ENCODE assay signal across 1 cellular context in genomic region chr17:32341857-32342602, GRCh38.
TF ChIP-seq lines count a peak whose summit lies in the region.

C17orf75 (minus strand) TSS chr17:32342173; CDS start chr17:32342139, 34 bp downstream.

TF ChIP-seq in WTC11, 78 proteins besides CTCF, POLR2A, EP300 and RAD21 (continued from another document and continues in another):
- no peak for TF ChIP-seq AFF4 (CRISPR knock-in tag; IDR thresholded peaks at IDR 0.05; ENCODE audit: borderline replicate concordance)
- no peak for TF ChIP-seq ZMAT4 (CRISPR knock-in tag; IDR thresholded peaks at IDR 0.05)
- TF ChIP-seq NFE2L1 (CRISPR knock-in tag; IDR thresholded peaks at IDR 0.05): peak; percentile 35; the same call in 1 of the 2 replicates
- no peak for TF ChIP-seq NR3C1 (CRISPR knock-in tag; conservative IDR thresholded peaks at IDR 0.05; ENCODE audit: low read depth)
- TF ChIP-seq SMAD4 (CRISPR knock-in tag; IDR thresholded peaks at IDR 0.05): no peak
- no peak for TF ChIP-seq ATF3 (CRISPR knock-in tag; conservative IDR thresholded peaks at IDR 0.05)
- TF ChIP-seq CDX4 (CRISPR knock-in tag; IDR thresholded peaks at IDR 0.05; ENCODE audit: borderline replicate concordance): no peak
- TF ChIP-seq STAT6 (CRISPR knock-in tag; conservative IDR thresholded peaks at IDR 0.05; ENCODE audit: low read depth): no peak
- no peak for TF ChIP-seq PREB (CRISPR knock-in tag; IDR thresholded peaks at IDR 0.05; ENCODE audit: borderline replicate concordance)
- no peak for TF ChIP-seq ZNF138 (CRISPR knock-in tag; conservative IDR thresholded peaks at IDR 0.05)
- TF ChIP-seq ESRRA (CRISPR knock-in tag; IDR thresholded peaks at IDR 0.05; ENCODE audit: borderline replicate concordance): no peak
- TF ChIP-seq SOX15 (CRISPR knock-in tag; IDR thresholded peaks at IDR 0.05): no peak
- peak; percentile 21; the same call in 1 of the 2 replicates for TF ChIP-seq ZNF232 (CRISPR knock-in tag; IDR thresholded peaks at IDR 0.05)
- peak; percentile 63; the same call in 1 of the 2 replicates for TF ChIP-seq E2F4 (CRISPR knock-in tag; IDR thresholded peaks at IDR 0.05; ENCODE audit: borderline replicate concordance, low read depth)
- no peak for TF ChIP-seq JAZF1 (CRISPR knock-in tag; IDR thresholded peaks at IDR 0.05)
- peak; percentile 84 for TF ChIP-seq GABPB1 (CRISPR knock-in tag; IDR thresholded peaks at IDR 0.05)
- TF ChIP-seq MAX (CRISPR knock-in tag; IDR thresholded peaks at IDR 0.05): no peak; the same call in 1 of the 2 replicates
- peak; percentile 92 for TF ChIP-seq SP1 (CRISPR knock-in tag; conservative IDR thresholded peaks at IDR 0.05)
- TF ChIP-seq HMGXB4 (CRISPR knock-in tag; IDR thresholded peaks at IDR 0.05): peak; percentile 62
- no peak for TF ChIP-seq ZNF532 (CRISPR knock-in tag; IDR thresholded peaks at IDR 0.05; ENCODE audit: borderline replicate concordance)
- no peak for TF ChIP-seq IRF1 (CRISPR knock-in tag; IDR thresholded peaks at IDR 0.05)
- TF ChIP-seq AR (CRISPR knock-in tag; IDR thresholded peaks at IDR 0.05): no peak
- TF ChIP-seq ERG (CRISPR knock-in tag; IDR thresholded peaks at IDR 0.05): no peak
- TF ChIP-seq MXD4 (CRISPR knock-in tag; IDR thresholded peaks at IDR 0.05; ENCODE audit: borderline replicate concordance): no peak
- TF ChIP-seq ZNF512 (CRISPR knock-in tag; IDR thresholded peaks at IDR 0.05; ENCODE audit: borderline replicate concordance): 0 out of 2 replicates have a peak, but pooled peaks have one; percentile 47
- TF ChIP-seq ZBTB21 (CRISPR knock-in tag; IDR thresholded peaks at IDR 0.05; ENCODE audit: borderline replicate concordance): peak; percentile 64; the same call in 1 of the 2 replicates
